Comparison of ENCODE assay signal across 1 cellular context in the genomic region with DNA sequence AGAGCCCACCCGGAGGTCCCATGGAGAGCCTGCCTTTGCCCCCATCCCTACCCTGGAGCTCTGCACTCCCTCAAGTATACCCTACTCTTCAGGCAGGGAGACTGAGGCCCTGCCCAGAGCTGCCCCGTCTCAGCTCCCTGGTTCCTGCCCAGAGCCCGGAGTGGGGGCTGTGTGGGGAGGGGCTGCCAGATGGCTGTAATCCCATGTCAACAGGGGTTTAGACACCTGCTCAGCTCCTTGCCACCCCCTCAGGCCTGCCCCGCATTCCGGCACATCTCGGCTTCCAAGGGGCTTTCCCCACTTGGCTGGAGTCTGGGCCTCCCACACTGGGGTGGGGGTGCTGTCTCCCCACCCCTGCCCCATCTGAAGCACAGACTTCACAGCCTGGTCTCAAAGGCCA.
TF ChIP-seq lines count a peak whose summit lies in the region.

No MANE protein-coding gene starts in this region.

TF ChIP-seq in IMR-90, 13 proteins besides CTCF, POLR2A, EP300 and RAD21:
- TF ChIP-seq RCOR1 (IDR thresholded peaks at IDR 0.05; ENCODE audit: insufficient replicate concordance, low read length) = no peak
- no peak for TF ChIP-seq NFE2L2 (IDR thresholded peaks at IDR 0.05; ENCODE audit: low read depth, low read length)
- TF ChIP-seq SMC3 (IDR thresholded peaks at IDR 0.05; ENCODE audit: low read depth, low read length) = no peak
- TF ChIP-seq CHD1 (IDR thresholded peaks at IDR 0.05; ENCODE audit: low read depth, low read length) = no peak
- TF ChIP-seq MAZ (IDR thresholded peaks at IDR 0.05; ENCODE audit: borderline replicate concordance, low read depth, low read length) = no peak
